ENCODE assay signal across 2 cellular contexts in genomic region chr20:15333170-15333569, GRCh38.
TF ChIP-seq lines count a peak whose summit lies in the region.

No MANE protein-coding gene starts in this region.

TF ChIP-seq in HepG2, 621 proteins besides CTCF, POLR2A, EP300 and RAD21 (continued from another document):
- TF ChIP-seq POLR2G (IDR thresholded peaks at IDR 0.05; ENCODE audit: low read depth, low read length): no peak
- TF ChIP-seq ZSCAN22 (CRISPR knock-in tag; IDR thresholded peaks at IDR 0.05): no peak
- no peak for TF ChIP-seq E2F5 (CRISPR knock-in tag; conservative IDR thresholded peaks at IDR 0.05)
- no peak for TF ChIP-seq MTA3 (CRISPR knock-in tag; IDR thresholded peaks at IDR 0.05)
- TF ChIP-seq ZNF781 (CRISPR knock-in tag; IDR thresholded peaks at IDR 0.05; ENCODE audit: borderline replicate concordance, not compliant biosample characterization): no peak
TF ChIP-seq in HepG2: peak in this region for 0.

TF ChIP-seq in SK-N-SH, 30 proteins besides CTCF, POLR2A, EP300 and RAD21 (continued from another document):
- TF ChIP-seq ZBTB33 (IDR thresholded peaks at IDR 0.05; ENCODE audit: borderline replicate concordance, low read depth) (no peak), FOSL2 (IDR thresholded peaks at IDR 0.05; ENCODE audit: borderline replicate concordance, low read depth) (no peak), CHD2 (IDR thresholded peaks at IDR 0.05; ENCODE audit: low read length, partially characterized antibody) (no peak), JUND (IDR thresholded peaks at IDR 0.05) (no peak), MXI1 (IDR thresholded peaks at IDR 0.05; ENCODE audit: low read depth, low read length) (no peak), PBX3 (IDR thresholded peaks at IDR 0.05) (no peak), NFIC (IDR thresholded peaks at IDR 0.05; ENCODE audit: borderline replicate concordance) (no peak), POLR2AphosphoS5 (IDR thresholded peaks at IDR 0.05; ENCODE audit: low read depth, low read length) (no peak), REST (IDR thresholded peaks at IDR 0.05; ENCODE audit: low read depth, low read length) (no peak), USF1 (IDR thresholded peaks at IDR 0.05; ENCODE audit: borderline replicate concordance, low read depth) (no peak), MEF2A (IDR thresholded peaks at IDR 0.05; ENCODE audit: borderline replicate concordance, low read depth) (no peak)
